1 cellular context compared by ENCODE assay signal in the genomic region with DNA sequence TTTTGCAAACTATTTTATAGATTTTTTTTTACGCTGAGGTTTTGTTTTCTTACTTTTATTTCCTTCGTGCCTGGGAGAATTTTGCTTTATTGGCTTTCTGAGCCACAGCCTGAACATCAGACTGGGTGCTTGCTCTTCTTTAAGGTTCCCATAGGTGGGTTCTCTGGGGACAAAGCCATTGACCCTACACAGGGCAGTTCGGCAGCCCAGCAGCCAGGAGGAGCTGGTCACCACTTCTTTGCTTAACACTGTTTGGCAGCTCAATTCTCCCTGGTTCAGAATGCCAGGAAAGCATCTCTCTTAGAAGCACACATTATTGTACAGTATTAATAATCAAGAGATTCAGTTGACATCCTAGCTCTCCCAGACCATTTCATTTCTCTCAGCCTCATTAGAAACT.
TF ChIP-seq lines count a peak whose summit lies in the region.

No MANE protein-coding gene starts in this region.

TF ChIP-seq in K562, 482 proteins besides CTCF, POLR2A, EP300 and RAD21 (continued from another document):
- TF ChIP-seq, protein P1, sequence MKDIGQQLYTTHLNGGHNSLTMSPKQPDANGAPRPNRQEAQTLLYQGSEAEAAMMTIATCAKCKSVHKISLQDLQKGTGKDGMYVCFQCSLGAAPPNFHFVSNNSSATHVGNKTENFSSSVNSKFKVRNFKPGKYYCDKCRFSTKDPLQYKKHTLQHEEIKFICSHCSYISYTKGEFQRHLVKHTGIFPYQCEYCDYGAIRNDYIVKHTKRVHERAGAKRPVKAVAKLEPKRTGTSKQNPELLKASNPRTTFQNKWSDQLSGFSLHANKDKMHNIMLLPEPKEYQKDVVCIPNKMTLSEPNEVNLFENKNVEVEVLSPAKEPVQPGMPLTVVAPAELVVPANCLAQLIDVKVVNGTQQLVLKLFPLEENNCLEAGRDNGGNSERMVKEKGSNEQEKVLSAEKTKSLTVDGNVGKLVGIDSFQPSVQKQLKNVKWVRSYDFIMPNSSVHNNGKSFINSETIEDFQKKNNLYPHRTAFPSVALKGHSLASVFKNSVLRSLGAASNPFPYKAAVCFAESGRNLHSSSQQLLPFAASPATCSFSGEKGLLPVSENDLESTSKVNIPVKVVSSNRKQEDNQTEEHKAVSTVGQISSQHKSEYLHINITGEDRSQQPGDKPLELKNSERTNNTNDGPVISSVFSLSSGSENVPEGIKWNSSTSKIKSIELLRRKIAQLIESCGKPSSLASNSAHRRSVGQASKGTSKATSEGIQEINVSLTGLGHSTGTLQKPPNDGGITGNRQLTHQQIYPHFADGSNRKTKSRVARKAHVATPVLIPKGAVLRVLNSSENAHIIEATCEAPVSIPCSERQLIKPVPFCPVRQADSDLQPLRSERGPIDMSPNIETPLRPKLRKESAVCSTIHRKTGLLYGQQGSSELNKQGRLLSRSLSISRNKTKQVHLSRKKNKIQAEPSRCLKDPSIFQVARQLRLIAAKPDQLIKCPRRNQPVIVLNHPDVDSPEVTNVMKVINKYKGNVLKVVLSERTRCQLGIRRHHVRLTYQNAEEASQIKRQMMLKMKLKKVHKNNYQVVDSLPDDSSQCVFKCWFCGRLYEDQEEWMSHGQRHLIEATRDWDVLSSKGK (CRISPR knock-in tag; IDR thresholded peaks at IDR 0.05) = no peak
- TF ChIP-seq, protein P2, sequence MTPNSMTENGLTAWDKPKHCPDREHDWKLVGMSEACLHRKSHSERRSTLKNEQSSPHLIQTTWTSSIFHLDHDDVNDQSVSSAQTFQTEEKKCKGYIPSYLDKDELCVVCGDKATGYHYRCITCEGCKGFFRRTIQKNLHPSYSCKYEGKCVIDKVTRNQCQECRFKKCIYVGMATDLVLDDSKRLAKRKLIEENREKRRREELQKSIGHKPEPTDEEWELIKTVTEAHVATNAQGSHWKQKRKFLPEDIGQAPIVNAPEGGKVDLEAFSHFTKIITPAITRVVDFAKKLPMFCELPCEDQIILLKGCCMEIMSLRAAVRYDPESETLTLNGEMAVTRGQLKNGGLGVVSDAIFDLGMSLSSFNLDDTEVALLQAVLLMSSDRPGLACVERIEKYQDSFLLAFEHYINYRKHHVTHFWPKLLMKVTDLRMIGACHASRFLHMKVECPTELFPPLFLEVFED (CRISPR knock-in tag; conservative IDR thresholded peaks at IDR 0.05) = no peak
- TF ChIP-seq ZNF174 (CRISPR knock-in tag; IDR thresholded peaks at IDR 0.05) (no peak), POLR3A (IDR thresholded peaks at IDR 0.05; ENCODE audit: borderline replicate concordance, extremely low read depth, insufficient read depth, insufficient read length) (no peak), SRSF1 (IDR thresholded peaks at IDR 0.05; ENCODE audit: low read depth, low read length) (no peak), PRPF4 (IDR thresholded peaks at IDR 0.05; ENCODE audit: insufficient read depth, low read depth, low read length, poor library complexity, severe bottlenecking) (no peak), TAF15 (IDR thresholded peaks at IDR 0.05; ENCODE audit: low read depth, low read length) (no peak), BRD4 (IDR thresholded peaks at IDR 0.05) (no peak), XRCC4 (IDR thresholded peaks at IDR 0.05; ENCODE audit: extremely low read depth, insufficient read depth, insufficient read length) (no peak), PRMT5 (CRISPR knock-in tag; IDR thresholded peaks at IDR 0.05) (no peak), NR1H2 (CRISPR knock-in tag; IDR thresholded peaks at IDR 0.05) (no peak), HDAC6 (IDR thresholded peaks at IDR 0.05; ENCODE audit: low read depth, low read length) (no peak)
TF ChIP-seq in K562: peak in this region for 0.
